In genomic region chr12:40735551-40736230, GRCh38 we compare ENCODE assay signal across 1 cellular context.
A peak's percentile ranks its signal among the peaks of the same experiment; 100 is the strongest.
TF ChIP-seq lines count a peak whose summit lies in the region.

No MANE protein-coding gene starts in this region.

TF ChIP-seq in SK-N-SH, 30 proteins besides CTCF, POLR2A, EP300 and RAD21 (continued from another document):
- TF ChIP-seq, protein P1, sequence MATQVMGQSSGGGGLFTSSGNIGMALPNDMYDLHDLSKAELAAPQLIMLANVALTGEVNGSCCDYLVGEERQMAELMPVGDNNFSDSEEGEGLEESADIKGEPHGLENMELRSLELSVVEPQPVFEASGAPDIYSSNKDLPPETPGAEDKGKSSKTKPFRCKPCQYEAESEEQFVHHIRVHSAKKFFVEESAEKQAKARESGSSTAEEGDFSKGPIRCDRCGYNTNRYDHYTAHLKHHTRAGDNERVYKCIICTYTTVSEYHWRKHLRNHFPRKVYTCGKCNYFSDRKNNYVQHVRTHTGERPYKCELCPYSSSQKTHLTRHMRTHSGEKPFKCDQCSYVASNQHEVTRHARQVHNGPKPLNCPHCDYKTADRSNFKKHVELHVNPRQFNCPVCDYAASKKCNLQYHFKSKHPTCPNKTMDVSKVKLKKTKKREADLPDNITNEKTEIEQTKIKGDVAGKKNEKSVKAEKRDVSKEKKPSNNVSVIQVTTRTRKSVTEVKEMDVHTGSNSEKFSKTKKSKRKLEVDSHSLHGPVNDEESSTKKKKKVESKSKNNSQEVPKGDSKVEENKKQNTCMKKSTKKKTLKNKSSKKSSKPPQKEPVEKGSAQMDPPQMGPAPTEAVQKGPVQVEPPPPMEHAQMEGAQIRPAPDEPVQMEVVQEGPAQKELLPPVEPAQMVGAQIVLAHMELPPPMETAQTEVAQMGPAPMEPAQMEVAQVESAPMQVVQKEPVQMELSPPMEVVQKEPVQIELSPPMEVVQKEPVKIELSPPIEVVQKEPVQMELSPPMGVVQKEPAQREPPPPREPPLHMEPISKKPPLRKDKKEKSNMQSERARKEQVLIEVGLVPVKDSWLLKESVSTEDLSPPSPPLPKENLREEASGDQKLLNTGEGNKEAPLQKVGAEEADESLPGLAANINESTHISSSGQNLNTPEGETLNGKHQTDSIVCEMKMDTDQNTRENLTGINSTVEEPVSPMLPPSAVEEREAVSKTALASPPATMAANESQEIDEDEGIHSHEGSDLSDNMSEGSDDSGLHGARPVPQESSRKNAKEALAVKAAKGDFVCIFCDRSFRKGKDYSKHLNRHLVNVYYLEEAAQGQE (IDR thresholded peaks at IDR 0.05; ENCODE audit: low read depth, low read length), result no peak
- TF ChIP-seq, protein P2, sequence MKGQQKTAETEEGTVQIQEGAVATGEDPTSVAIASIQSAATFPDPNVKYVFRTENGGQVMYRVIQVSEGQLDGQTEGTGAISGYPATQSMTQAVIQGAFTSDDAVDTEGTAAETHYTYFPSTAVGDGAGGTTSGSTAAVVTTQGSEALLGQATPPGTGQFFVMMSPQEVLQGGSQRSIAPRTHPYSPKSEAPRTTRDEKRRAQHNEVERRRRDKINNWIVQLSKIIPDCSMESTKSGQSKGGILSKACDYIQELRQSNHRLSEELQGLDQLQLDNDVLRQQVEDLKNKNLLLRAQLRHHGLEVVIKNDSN (IDR thresholded peaks at IDR 0.05; ENCODE audit: borderline replicate concordance, low read depth), result no peak
- TF ChIP-seq RFX5 (IDR thresholded peaks at IDR 0.05; ENCODE audit: low read length), result no peak
- no peak for TF ChIP-seq EZH2phosphoT487 (IDR thresholded peaks at IDR 0.05; ENCODE audit: borderline replicate concordance, low read depth)
- TF ChIP-seq SIN3A (IDR thresholded peaks at IDR 0.05; ENCODE audit: borderline replicate concordance, low read depth, low read length), result no peak
- no peak for TF ChIP-seq MXI1 (IDR thresholded peaks at IDR 0.05; ENCODE audit: low read depth, low read length)
- no peak for TF ChIP-seq RXRA (IDR thresholded peaks at IDR 0.05; ENCODE audit: borderline replicate concordance, low read depth)
- TF ChIP-seq MEF2A (IDR thresholded peaks at IDR 0.05; ENCODE audit: borderline replicate concordance, low read depth), result no peak
- TF ChIP-seq NFIC (IDR thresholded peaks at IDR 0.05; ENCODE audit: borderline replicate concordance), result no peak
- TF ChIP-seq PBX3 (IDR thresholded peaks at IDR 0.05), result 0 out of 2 replicates have a peak, but pooled peaks have one; percentile 6
- no peak for TF ChIP-seq YY1 (IDR thresholded peaks at IDR 0.05; ENCODE audit: low read depth)
- no peak for TF ChIP-seq FOSL2 (IDR thresholded peaks at IDR 0.05; ENCODE audit: borderline replicate concordance, low read depth)
- no peak for TF ChIP-seq NRF1 (IDR thresholded peaks at IDR 0.05; ENCODE audit: low read depth, low read length)
- TF ChIP-seq JUND (IDR thresholded peaks at IDR 0.05), result no peak
- peak; percentile 52; the same call in 1 of the 2 replicates for TF ChIP-seq FOXJ3 (CRISPR knock-in tag; IDR thresholded peaks at IDR 0.05)
- TF ChIP-seq TCF12 (IDR thresholded peaks at IDR 0.05), result no peak
- TF ChIP-seq, protein P3, sequence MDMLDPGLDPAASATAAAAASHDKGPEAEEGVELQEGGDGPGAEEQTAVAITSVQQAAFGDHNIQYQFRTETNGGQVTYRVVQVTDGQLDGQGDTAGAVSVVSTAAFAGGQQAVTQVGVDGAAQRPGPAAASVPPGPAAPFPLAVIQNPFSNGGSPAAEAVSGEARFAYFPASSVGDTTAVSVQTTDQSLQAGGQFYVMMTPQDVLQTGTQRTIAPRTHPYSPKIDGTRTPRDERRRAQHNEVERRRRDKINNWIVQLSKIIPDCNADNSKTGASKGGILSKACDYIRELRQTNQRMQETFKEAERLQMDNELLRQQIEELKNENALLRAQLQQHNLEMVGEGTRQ (IDR thresholded peaks at IDR 0.05; ENCODE audit: borderline replicate concordance, low read depth, low read length), result no peak
- TF ChIP-seq, protein P4, sequence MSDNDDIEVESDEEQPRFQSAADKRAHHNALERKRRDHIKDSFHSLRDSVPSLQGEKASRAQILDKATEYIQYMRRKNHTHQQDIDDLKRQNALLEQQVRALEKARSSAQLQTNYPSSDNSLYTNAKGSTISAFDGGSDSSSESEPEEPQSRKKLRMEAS (IDR thresholded peaks at IDR 0.05; ENCODE audit: low read depth), result no peak
- TF ChIP-seq, protein P5, sequence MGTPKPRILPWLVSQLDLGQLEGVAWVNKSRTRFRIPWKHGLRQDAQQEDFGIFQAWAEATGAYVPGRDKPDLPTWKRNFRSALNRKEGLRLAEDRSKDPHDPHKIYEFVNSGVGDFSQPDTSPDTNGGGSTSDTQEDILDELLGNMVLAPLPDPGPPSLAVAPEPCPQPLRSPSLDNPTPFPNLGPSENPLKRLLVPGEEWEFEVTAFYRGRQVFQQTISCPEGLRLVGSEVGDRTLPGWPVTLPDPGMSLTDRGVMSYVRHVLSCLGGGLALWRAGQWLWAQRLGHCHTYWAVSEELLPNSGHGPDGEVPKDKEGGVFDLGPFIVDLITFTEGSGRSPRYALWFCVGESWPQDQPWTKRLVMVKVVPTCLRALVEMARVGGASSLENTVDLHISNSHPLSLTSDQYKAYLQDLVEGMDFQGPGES (IDR thresholded peaks at IDR 0.05; ENCODE audit: low read depth, low read length), result no peak
- TF ChIP-seq CHD2 (IDR thresholded peaks at IDR 0.05; ENCODE audit: low read length, partially characterized antibody), result peak; percentile 15
- TF ChIP-seq ELF1 (IDR thresholded peaks at IDR 0.05), result no peak
- TF ChIP-seq POLR2AphosphoS5 (IDR thresholded peaks at IDR 0.05; ENCODE audit: low read depth, low read length), result no peak
- TF ChIP-seq TAF1 (IDR thresholded peaks at IDR 0.05; ENCODE audit: borderline replicate concordance, low read depth, low read length), result no peak
- TF ChIP-seq GABPA (IDR thresholded peaks at IDR 0.05; ENCODE audit: low read depth), result no peak
- TF ChIP-seq FOXM1 (IDR thresholded peaks at IDR 0.05; ENCODE audit: low read depth), result no peak
- TF ChIP-seq GATA2 (CRISPR knock-in tag; IDR thresholded peaks at IDR 0.05), result peak; percentile 65; the same call in 1 of the 2 replicates
- TF ChIP-seq SMC3 (IDR thresholded peaks at IDR 0.05; ENCODE audit: low read depth, low read length), result no peak
- TF ChIP-seq, protein P6, sequence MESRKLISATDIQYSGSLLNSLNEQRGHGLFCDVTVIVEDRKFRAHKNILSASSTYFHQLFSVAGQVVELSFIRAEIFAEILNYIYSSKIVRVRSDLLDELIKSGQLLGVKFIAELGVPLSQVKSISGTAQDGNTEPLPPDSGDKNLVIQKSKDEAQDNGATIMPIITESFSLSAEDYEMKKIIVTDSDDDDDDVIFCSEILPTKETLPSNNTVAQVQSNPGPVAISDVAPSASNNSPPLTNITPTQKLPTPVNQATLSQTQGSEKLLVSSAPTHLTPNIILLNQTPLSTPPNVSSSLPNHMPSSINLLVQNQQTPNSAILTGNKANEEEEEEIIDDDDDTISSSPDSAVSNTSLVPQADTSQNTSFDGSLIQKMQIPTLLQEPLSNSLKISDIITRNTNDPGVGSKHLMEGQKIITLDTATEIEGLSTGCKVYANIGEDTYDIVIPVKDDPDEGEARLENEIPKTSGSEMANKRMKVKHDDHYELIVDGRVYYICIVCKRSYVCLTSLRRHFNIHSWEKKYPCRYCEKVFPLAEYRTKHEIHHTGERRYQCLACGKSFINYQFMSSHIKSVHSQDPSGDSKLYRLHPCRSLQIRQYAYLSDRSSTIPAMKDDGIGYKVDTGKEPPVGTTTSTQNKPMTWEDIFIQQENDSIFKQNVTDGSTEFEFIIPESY (IDR thresholded peaks at IDR 0.05; ENCODE audit: borderline replicate concordance, low read depth), result no peak
